In genomic region chr3:37906734-37907282, GRCh38 we compare ENCODE assay signal across 1 cellular context.
TF ChIP-seq lines count a peak whose summit lies in the region.

No MANE protein-coding gene starts in this region.

TF ChIP-seq in GM12878, 131 proteins besides CTCF, POLR2A, EP300 and RAD21 (continued from another document and continues in another):
- TF ChIP-seq USF1 (IDR thresholded peaks at IDR 0.05; ENCODE audit: borderline replicate concordance, extremely low read length, insufficient read depth, low read depth, low read length) (no peak), NKRF (conservative IDR thresholded peaks at IDR 0.05) (no peak), KDM1A (IDR thresholded peaks at IDR 0.05; ENCODE audit: borderline replicate concordance) (no peak), SKIL (IDR thresholded peaks at IDR 0.05; ENCODE audit: low read depth, poor library complexity, severe bottlenecking) (peak; percentile 51), CEBPB (IDR thresholded peaks at IDR 0.05; ENCODE audit: borderline replicate concordance in 1 of 2, low read depth in 2 of 2, low read length in 2 of 2) (no peak), PAX8 (IDR thresholded peaks at IDR 0.05) (no peak), BMI1 (IDR thresholded peaks at IDR 0.05; ENCODE audit: borderline replicate concordance) (0 out of 2 replicates have a peak, but pooled peaks have one; percentile 50), TCF12 (IDR thresholded peaks at IDR 0.05; ENCODE audit: low read depth, low read length) (no peak), ZNF384 (IDR thresholded peaks at IDR 0.05; ENCODE audit: borderline replicate concordance, low read depth, low read length) (no peak), ETV6 (conservative IDR thresholded peaks at IDR 0.05 in 1 of 2, IDR thresholded peaks at IDR 0.05 in 1 of 2; ENCODE audit: borderline replicate concordance in 1 of 2, low read depth in 1 of 2) (peak in 1 of 2 experiments; percentile 25; a peak in 1 of 4 replicates), ZBED1 (IDR thresholded peaks at IDR 0.05; ENCODE audit: borderline replicate concordance) (peak; percentile 58; the same call in 1 of the 2 replicates), FOS (IDR thresholded peaks at IDR 0.05; ENCODE audit: borderline replicate concordance, extremely low read depth, insufficient read length) (no peak), SMAD5 (IDR thresholded peaks at IDR 0.05; ENCODE audit: low read depth) (no peak), HDAC2 (IDR thresholded peaks at IDR 0.05) (no peak), TAF1 (IDR thresholded peaks at IDR 0.05; ENCODE audit: borderline replicate concordance, low read depth, low read length) (no peak), ZNF592 (IDR thresholded peaks at IDR 0.05) (no peak), HDGF (IDR thresholded peaks at IDR 0.05) (no peak), REST (IDR thresholded peaks at IDR 0.05; ENCODE audit: low read depth, low read length) (no peak), E2F4 (IDR thresholded peaks at IDR 0.05; ENCODE audit: low read depth, low read length) (no peak), CREB1 (IDR thresholded peaks at IDR 0.05; ENCODE audit: low read depth) (no peak), NFIC (IDR thresholded peaks at IDR 0.05; ENCODE audit: low read depth, low read length) (peak; percentile 62; the same call in 1 of the 2 replicates)
- TF ChIP-seq, protein P1, sequence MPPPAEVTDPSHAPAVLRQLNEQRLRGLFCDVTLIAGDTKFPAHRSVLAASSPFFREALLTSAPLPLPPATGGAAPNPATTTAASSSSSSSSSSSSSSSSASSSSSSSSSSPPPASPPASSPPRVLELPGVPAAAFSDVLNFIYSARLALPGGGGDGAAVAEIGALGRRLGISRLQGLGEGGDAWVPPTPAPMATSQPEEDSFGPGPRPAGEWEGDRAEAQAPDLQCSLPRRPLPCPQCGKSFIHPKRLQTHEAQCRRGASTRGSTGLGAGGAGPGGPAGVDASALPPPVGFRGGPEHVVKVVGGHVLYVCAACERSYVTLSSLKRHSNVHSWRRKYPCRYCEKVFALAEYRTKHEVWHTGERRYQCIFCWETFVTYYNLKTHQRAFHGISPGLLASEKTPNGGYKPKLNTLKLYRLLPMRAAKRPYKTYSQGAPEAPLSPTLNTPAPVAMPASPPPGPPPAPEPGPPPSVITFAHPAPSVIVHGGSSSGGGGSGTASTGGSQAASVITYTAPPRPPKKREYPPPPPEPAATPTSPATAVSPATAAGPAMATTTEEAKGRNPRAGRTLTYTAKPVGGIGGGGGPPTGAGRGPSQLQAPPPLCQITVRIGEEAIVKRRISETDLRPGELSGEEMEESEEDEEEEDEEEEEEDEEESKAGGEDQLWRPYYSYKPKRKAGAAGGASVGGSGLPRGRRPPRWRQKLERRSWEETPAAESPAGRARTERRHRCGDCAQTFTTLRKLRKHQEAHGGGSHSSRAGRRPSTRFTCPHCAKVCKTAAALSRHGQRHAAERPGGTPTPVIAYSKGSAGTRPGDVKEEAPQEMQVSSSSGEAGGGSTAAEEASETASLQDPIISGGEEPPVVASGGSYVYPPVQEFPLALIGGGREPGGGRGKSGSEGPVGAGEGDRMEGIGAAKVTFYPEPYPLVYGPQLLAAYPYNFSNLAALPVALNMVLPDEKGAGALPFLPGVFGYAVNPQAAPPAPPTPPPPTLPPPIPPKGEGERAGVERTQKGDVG (CRISPR knock-in tag; IDR thresholded peaks at IDR 0.05) = no peak
- TF ChIP-seq, protein P2, sequence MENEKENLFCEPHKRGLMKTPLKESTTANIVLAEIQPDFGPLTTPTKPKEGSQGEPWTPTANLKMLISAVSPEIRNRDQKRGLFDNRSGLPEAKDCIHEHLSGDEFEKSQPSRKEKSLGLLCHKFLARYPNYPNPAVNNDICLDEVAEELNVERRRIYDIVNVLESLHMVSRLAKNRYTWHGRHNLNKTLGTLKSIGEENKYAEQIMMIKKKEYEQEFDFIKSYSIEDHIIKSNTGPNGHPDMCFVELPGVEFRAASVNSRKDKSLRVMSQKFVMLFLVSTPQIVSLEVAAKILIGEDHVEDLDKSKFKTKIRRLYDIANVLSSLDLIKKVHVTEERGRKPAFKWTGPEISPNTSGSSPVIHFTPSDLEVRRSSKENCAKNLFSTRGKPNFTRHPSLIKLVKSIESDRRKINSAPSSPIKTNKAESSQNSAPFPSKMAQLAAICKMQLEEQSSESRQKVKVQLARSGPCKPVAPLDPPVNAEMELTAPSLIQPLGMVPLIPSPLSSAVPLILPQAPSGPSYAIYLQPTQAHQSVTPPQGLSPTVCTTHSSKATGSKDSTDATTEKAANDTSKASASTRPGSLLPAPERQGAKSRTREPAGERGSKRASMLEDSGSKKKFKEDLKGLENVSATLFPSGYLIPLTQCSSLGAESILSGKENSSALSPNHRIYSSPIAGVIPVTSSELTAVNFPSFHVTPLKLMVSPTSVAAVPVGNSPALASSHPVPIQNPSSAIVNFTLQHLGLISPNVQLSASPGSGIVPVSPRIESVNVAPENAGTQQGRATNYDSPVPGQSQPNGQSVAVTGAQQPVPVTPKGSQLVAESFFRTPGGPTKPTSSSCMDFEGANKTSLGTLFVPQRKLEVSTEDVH (IDR thresholded peaks at IDR 0.05; ENCODE audit: low read depth, partially characterized antibody) = no peak
- TF ChIP-seq, protein P3, sequence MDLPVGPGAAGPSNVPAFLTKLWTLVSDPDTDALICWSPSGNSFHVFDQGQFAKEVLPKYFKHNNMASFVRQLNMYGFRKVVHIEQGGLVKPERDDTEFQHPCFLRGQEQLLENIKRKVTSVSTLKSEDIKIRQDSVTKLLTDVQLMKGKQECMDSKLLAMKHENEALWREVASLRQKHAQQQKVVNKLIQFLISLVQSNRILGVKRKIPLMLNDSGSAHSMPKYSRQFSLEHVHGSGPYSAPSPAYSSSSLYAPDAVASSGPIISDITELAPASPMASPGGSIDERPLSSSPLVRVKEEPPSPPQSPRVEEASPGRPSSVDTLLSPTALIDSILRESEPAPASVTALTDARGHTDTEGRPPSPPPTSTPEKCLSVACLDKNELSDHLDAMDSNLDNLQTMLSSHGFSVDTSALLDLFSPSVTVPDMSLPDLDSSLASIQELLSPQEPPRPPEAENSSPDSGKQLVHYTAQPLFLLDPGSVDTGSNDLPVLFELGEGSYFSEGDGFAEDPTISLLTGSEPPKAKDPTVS (IDR thresholded peaks at IDR 0.05; ENCODE audit: low read depth, low read length) = no peak
- TF ChIP-seq, protein P4, sequence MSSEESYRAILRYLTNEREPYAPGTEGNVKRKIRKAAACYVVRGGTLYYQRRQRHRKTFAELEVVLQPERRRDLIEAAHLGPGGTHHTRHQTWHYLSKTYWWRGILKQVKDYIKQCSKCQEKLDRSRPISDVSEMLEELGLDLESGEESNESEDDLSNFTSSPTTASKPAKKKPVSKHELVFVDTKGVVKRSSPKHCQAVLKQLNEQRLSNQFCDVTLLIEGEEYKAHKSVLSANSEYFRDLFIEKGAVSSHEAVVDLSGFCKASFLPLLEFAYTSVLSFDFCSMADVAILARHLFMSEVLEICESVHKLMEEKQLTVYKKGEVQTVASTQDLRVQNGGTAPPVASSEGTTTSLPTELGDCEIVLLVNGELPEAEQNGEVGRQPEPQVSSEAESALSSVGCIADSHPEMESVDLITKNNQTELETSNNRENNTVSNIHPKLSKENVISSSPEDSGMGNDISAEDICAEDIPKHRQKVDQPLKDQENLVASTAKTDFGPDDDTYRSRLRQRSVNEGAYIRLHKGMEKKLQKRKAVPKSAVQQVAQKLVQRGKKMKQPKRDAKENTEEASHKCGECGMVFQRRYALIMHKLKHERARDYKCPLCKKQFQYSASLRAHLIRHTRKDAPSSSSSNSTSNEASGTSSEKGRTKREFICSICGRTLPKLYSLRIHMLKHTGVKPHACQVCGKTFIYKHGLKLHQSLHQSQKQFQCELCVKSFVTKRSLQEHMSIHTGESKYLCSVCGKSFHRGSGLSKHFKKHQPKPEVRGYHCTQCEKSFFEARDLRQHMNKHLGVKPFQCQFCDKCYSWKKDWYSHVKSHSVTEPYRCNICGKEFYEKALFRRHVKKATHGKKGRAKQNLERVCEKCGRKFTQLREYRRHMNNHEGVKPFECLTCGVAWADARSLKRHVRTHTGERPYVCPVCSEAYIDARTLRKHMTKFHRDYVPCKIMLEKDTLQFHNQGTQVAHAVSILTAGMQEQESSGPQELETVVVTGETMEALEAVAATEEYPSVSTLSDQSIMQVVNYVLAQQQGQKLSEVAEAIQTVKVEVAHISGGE (CRISPR knock-in tag; IDR thresholded peaks at IDR 0.05) = no peak
